8 cellular contexts compared by ENCODE assay signal in the genomic region with DNA sequence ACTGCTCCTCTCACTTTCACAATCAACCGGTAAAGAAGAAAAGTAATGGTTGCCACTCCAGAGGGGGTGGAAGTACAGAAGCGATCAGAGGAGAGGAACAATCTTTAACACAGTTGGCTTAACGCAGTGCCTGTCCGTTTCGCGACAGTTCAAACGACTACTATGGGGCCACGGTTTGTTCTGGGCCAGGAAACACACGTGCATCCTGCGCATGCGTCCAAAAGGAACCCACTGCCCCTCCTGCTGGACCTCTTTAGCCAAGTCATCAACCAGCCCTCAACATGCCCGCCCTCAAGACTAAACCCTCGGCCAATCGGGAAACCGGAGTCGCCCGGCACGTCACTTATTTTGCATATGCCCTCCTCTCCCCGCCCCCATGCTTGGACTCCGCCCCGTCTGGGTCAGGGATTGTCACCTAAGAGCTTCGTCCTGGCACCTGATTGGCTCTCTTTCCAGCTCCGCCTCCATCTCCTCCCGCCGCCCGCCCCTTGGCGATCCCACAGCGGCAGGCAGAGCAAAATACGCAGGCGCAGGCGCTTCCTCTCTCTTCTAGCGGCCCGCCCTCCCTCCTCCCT. TPM values are rescaled to one million over a fixed set of nuclear protein-coding genes. Genes with fewer than 3 reads are reported as not detected.
DNase-seq lines count a peak whose midpoint lies in the region; TF ChIP-seq lines count a peak whose summit lies in the region.

No MANE protein-coding gene starts in this region.

- TF ChIP-seq POLR2A in ovary (IDR thresholded peaks at IDR 0.05) = peak; percentile 34

- TF ChIP-seq EP300 in ovary (IDR thresholded peaks at IDR 0.05) = no peak

- 0% methylated on average over 32 to 33 of the region's 33 CpGs for WGBS in ovary, 3 donors

- no peaks in the 10 kb centered on the region for H3K9me3 Mint-ChIP-seq in type B pancreatic cell

- peak overlapping the region; percentile 87 for H3K4me3 Mint-ChIP-seq in type B pancreatic cell

- H3K27me3 ChIP-seq in MG63 (no peaks in the 10 kb centered on the region), ovary (no peaks in the 10 kb centered on the region)

- no peaks in the 10 kb centered on the region for H3K9me3 ChIP-seq in MG63
- no peaks in the 10 kb centered on the region for H3K9me3 ChIP-seq in ovary

- peak; percentile 100 for DNase-seq in ELF-1 (ENCODE audit: low read depth, low spot score)
- peak; percentile 100 for DNase-seq in H4 (ENCODE audit: low spot score)
- peak; percentile 100 for DNase-seq in MG63
- peak; percentile 100 for DNase-seq in activated T-helper 9 cell treated with anti-CD3 and anti-CD28 coated beads, Interleukin-2, amount 50 U/mL, for 16 hours (ENCODE audit: low read depth)
- DNase-seq in germinal center (ENCODE audit: low spot score) = peak; percentile 93
- DNase-seq in ovary = peak; percentile 100
- DNase-seq in type B pancreatic cell (ENCODE audit: extremely low spot score, unreplicated experiment) = peak; percentile 100
- DNase-seq in NCI-H510A treated with DMSO at 0.1 percent for 48 hours (lab: John Stamatoyannopoulos, UW) = no peak

- H3K27ac ChIP-seq in ovary = peak overlapping the region; percentile 96 to 98

- H3K27me3 Mint-ChIP-seq in type B pancreatic cell = no peaks in the 10 kb centered on the region

- H3K4me1 ChIP-seq in ovary (ENCODE audit: insufficient read depth) = peaks cover 8% of the 10 kb centered on the region

- peak overlapping the region; percentile 96 for H3K27ac Mint-ChIP-seq in type B pancreatic cell

- intact Hi-C loops in ovary (cut with DNase I) = no loop called here

- peak overlapping the region; percentile 55 for H3K4me3 ChIP-seq in MG63
- H3K4me3 ChIP-seq in ovary = peak overlapping the region; percentile 86

- peaks cover 25% of the 10 kb centered on the region for H3K36me3 Mint-ChIP-seq in type B pancreatic cell

- H3K36me3 ChIP-seq in MG63 = peaks cover 37% of the 10 kb centered on the region
- H3K36me3 ChIP-seq in ovary = no peaks in the 10 kb centered on the region

- H3K4me1 Mint-ChIP-seq in type B pancreatic cell (ENCODE audit: unreplicated experiment) = peaks cover 38% of the 10 kb centered on the region

- TF ChIP-seq CTCF in ovary (IDR thresholded peaks at IDR 0.05) (no peak), type B pancreatic cell (conservative IDR thresholded peaks at IDR 0.05) (peak; percentile 32)

RNA-seq across cellular contexts. Expression of gene CDV3, which starts 0.3 kb away (rescaled TPM):
- total RNA-seq in H4 (2014; rRNA removed; shearing (Covaris generic)) = 73.0 and 114 TPM in 2 replicates
- 136 and 146 TPM in 2 replicates for total RNA-seq in MG63 (2014; rRNA removed; shearing (Covaris generic); ENCODE audit: low replicate concordance)
- total RNA-seq in ovary = 100 to 1,000 TPM in 5 of 7 donors, 10 to 100 TPM in 2; 65.5 to 151 (median 134) TPM
- 100 to 1,000 TPM in 1 of 2 donors, 10 to 100 TPM in 1; 51.3 to 168 TPM for polyA plus RNA-seq in ovary
- 153 and 162 TPM in 2 replicates for total RNA-seq in type B pancreatic cell (ENCODE audit: low replicate concordance)
